Comparison of ENCODE assay signal across 26 cellular contexts in genomic region chr10:12165992-12166775, GRCh38. TPM values are rescaled to one million over a fixed set of nuclear protein-coding genes. Genes with fewer than 3 reads are reported as not detected.
DNase-seq lines count a peak whose midpoint lies in the region; ATAC-seq and TF ChIP-seq lines count a peak whose summit lies in the region.
"Had no signal": no experiment of that assay in that cellular context is flagged by ENCODE, and none has a peak within 500 bp of the region (broad histone marks: within the 10 kb centered on the region; RNA-seq: fewer than 3 reads in every experiment).

No MANE protein-coding gene starts in this region.

- H3K4me1 ChIP-seq in left ventricle myocardium inferior (no peaks in the 10 kb centered on the region), right atrium auricular region (no peaks in the 10 kb centered on the region)
- H3K4me1 ChIP-seq: BLaER1 treated with 17β-estradiol and CSF1 and Interleukin-3, amounts not matched to agents 10 nM and 100 nM had no signal

- H3K27ac ChIP-seq in left ventricle myocardium inferior (replicated peaks), result peak overlapping the region; percentile 25
- H3K27ac ChIP-seq in right atrium auricular region, result no peak overlapping the region
- H3K27ac ChIP-seq in angular gyrus (ENCODE audit: low read depth, low read length), result peak overlapping the region; percentile 86
- peak overlapping the region; percentile 80 for H3K27ac ChIP-seq in temporal lobe (ENCODE audit: low read depth, low read length)
- H3K27ac ChIP-seq: BLaER1 treated with 17β-estradiol and CSF1 and Interleukin-3, amounts not matched to agents 10 nM and 100 nM; heart left ventricle; SK-N-MC had no signal

- ATAC-seq in left lobe of liver, result peak; percentile 50
- ATAC-seq: heart left ventricle; naive thymus-derived CD8-positive, alpha-beta T cell had no signal

- TF ChIP-seq CTCF in left ventricle myocardium inferior (IDR thresholded peaks at IDR 0.05; ENCODE audit: borderline replicate concordance) (no peak), right atrium auricular region (IDR thresholded peaks at IDR 0.05) (no peak)

- no peaks in the 10 kb centered on the region for H3K9me3 ChIP-seq in left ventricle myocardium inferior (replicated peaks)
- no peaks in the 10 kb centered on the region for H3K9me3 ChIP-seq in right atrium auricular region
- H3K9me3 ChIP-seq: BLaER1 treated with 17β-estradiol and CSF1 and Interleukin-3, amounts not matched to agents 10 nM and 100 nM; heart left ventricle; MG63 had no signal

- H3K36me3 ChIP-seq in left ventricle myocardium inferior, result peaks cover 90% of the 10 kb centered on the region
- peaks cover 69% of the 10 kb centered on the region for H3K36me3 ChIP-seq in right atrium auricular region

- H3K4me3 ChIP-seq in left ventricle myocardium inferior (no peak overlapping the region), right atrium auricular region (no peak overlapping the region)
- H3K4me3 ChIP-seq: BLaER1 treated with 17β-estradiol and CSF1 and Interleukin-3, amounts not matched to agents 10 nM and 100 nM; heart left ventricle; MG63; SK-N-MC had no signal

- intact Hi-C loops in left ventricle myocardium inferior (cut with micrococcal nuclease), result no loop called here

- DNase-seq in left ventricle myocardium inferior (no peak), right atrium auricular region (ENCODE audit: low spot score) (no peak), left lobe of liver (ENCODE audit: low spot score) (no peak), NCI-H1694 treated with DMSO at 0.1 percent for 48 hours (lab: John Stamatoyannopoulos, UW) (no peak), NCI-H774 (lab: John Stamatoyannopoulos, UW) (no peak)
- DNase-seq: activated CD8-positive, alpha-beta memory T cell treated with anti-CD3 and anti-CD28 coated beads, Interleukin-2, amount 50 U/mL, for 4 hours; activated naive CD8-positive, alpha-beta T cell treated with anti-CD3 and anti-CD28 coated beads, Interleukin-2, amount 10 ng/mL, durations not matched to agents 7 days and 5 days; COR-L47; endodermal cell; foreskin fibroblast; H7; heart left ventricle; islet precursor cell; KG1; MG63; naive thymus-derived CD8-positive, alpha-beta T cell; NCI-H1105 treated with DMSO at 0.1 percent for 48 hours; NCI-H2029 treated with DMSO at 0.1 percent for 48 hours; NCI-H526; NK-92 treated with Interleukin-12 subunit alpha and Interleukin-12 subunit beta, amount 100 ng/mL, for 24 hours; small intestine; trophoblast cell had no signal

- no peaks in the 10 kb centered on the region for H3K27me3 ChIP-seq in left ventricle myocardium inferior (ENCODE audit: low read depth)
- no peaks in the 10 kb centered on the region for H3K27me3 ChIP-seq in right atrium auricular region
- H3K27me3 ChIP-seq: BLaER1 treated with 17β-estradiol and CSF1 and Interleukin-3, amounts not matched to agents 10 nM and 100 nM; heart left ventricle; MG63 had no signal

RNA-seq across cellular contexts. Expression of gene NUDT5, which starts 29.5 kb away (rescaled TPM):
- total RNA-seq in left ventricle myocardium inferior, result 8.6 TPM
- total RNA-seq in right atrium auricular region, result 10 to 100 TPM; 10.8 to 12.8 TPM
- 57.9 TPM for total RNA-seq in left lobe of liver
- total RNA-seq in temporal lobe, result 16.5 TPM

RNA-seq across cellular contexts. Expression of gene CDC123, which starts 29.8 kb away (rescaled TPM):
- total RNA-seq in left ventricle myocardium inferior (41.8 TPM), right atrium auricular region (10 to 100 TPM; 49.2 to 57.0 TPM), left lobe of liver (23.9 TPM), temporal lobe (93.9 TPM)

RNA-seq across cellular contexts. Expression of gene SEC61A2, which starts 36.7 kb away (rescaled TPM):
- 11.9 TPM for total RNA-seq in left ventricle myocardium inferior
- total RNA-seq in right atrium auricular region, result 10 to 100 TPM; 12.2 to 12.4 TPM
- 6.2 TPM for total RNA-seq in left lobe of liver
- 53.6 TPM for total RNA-seq in temporal lobe

Comparison
In these comparisons a context has a peak if more than half of its experiments do, and no peak if none do; other contexts are left out.
1. H3K27ac ChIP-seq: peak in left ventricle myocardium inferior (single experiment), angular gyrus (single experiment) and temporal lobe (single experiment); none in right atrium auricular region (0 of 2).